Comparison of ENCODE assay signal across 9 cellular contexts in the genomic region with DNA sequence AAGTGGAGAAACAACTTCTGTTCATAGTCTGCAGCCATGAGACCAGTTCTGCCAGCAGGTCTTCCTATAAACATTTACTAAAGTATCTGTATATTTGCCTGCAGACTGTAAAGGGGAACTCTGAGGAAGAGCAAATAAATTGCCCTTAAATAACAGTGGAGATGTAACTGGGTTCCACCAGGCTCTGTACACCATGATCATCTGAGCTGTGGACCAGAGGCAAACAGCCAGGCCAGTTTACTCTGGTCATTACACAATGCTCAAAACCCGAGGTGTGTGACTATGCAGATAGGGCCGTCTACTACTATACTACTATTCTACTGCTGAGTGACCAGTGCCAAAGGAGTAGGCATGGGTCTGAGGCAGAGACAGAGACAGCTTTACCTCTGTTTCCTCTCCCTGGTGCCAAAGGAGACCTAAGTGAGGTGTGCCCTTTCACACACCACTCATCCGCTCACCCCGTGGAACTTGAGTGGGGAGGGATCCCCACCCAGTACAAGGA. TPM values are rescaled to one million over a fixed set of nuclear protein-coding genes. Genes with fewer than 3 reads are reported as not detected.
DNase-seq lines count a peak whose midpoint lies in the region; ATAC-seq lines count a peak whose summit lies in the region.
"Had no signal": no experiment of that assay in that cellular context is flagged by ENCODE, and none has a peak within 500 bp of the region (broad histone marks: within the 10 kb centered on the region; RNA-seq: fewer than 3 reads in every experiment).

No MANE protein-coding gene starts in this region.

- no peaks in the 10 kb centered on the region for H3K27me3 Mint-ChIP-seq in naive thymus-derived CD4-positive, alpha-beta T cell
- H3K27me3 Mint-ChIP-seq in immature natural killer cell (ENCODE audit: low read depth in 3 of 3): no peaks in the 10 kb centered on the region

- ATAC-seq in naive thymus-derived CD4-positive, alpha-beta T cell: no peak
- no peak for ATAC-seq in GM18517 (IDR thresholded peaks at IDR 0.05; ENCODE audit: unreplicated experiment)

- intact Hi-C loops in naive thymus-derived CD4-positive, alpha-beta T cell (cut with micrococcal nuclease): no loop called here

- H3K36me3 Mint-ChIP-seq in naive thymus-derived CD4-positive, alpha-beta T cell: peaks cover 0 to 27% (median 13%) of the 10 kb centered on the region in 5 donors
- peaks cover 13 to 23% (median 13%) of the 10 kb centered on the region in 3 donors for H3K36me3 Mint-ChIP-seq in immature natural killer cell

- peaks cover 19% of the 10 kb centered on the region for H3K79me2 ChIP-seq in ACC112 (ENCODE audit: control insufficient read depth, insufficient read depth, low read length, unreplicated experiment)

- H2AFZ ChIP-seq in ACC112 (ENCODE audit: low read length, unreplicated experiment): no peak overlapping the region

- peak overlapping the region in 4 of 10 donors; percentile 71 to 85 (median 76) for H3K4me3 Mint-ChIP-seq in naive thymus-derived CD4-positive, alpha-beta T cell
- H3K4me3 Mint-ChIP-seq in immature natural killer cell: no peak overlapping the region

- H3K4me1 Mint-ChIP-seq in naive thymus-derived CD4-positive, alpha-beta T cell: peaks cover 12 to 60% (median 14%) of the 10 kb centered on the region in 7 donors
- no peaks in the 10 kb centered on the region for H3K4me1 Mint-ChIP-seq in immature natural killer cell

- H3K4me1 ChIP-seq in ACC112 (ENCODE audit: control insufficient read depth, insufficient read depth, low read length, unreplicated experiment): peaks cover 62% of the 10 kb centered on the region
- H3K4me1 ChIP-seq in naive thymus-derived CD4-positive, alpha-beta T cell (ENCODE audit: control insufficient read depth in 2 of 2, insufficient read depth in 2 of 2, low read length in 2 of 2): peaks cover 0 to 4% of the 10 kb centered on the region in 2 donors

- H3K36me3 ChIP-seq in ACC112 (ENCODE audit: insufficient read depth, low read length) (peaks cover 20% of the 10 kb centered on the region), MG63 (peaks cover 58% of the 10 kb centered on the region)
- peaks cover 0 to 17% (median 6%) of the 10 kb centered on the region in 3 experiments for H3K36me3 ChIP-seq in naive thymus-derived CD4-positive, alpha-beta T cell (ENCODE audit: control insufficient read depth in 2 of 3, insufficient read depth in 3 of 3, low read length in 3 of 3)

- no peaks in the 10 kb centered on the region for H3K27me3 ChIP-seq in ACC112 (ENCODE audit: insufficient read depth, low read length)
- no peaks in the 10 kb centered on the region for H3K27me3 ChIP-seq in MG63
- no peaks in the 10 kb centered on the region for H3K27me3 ChIP-seq in naive thymus-derived CD4-positive, alpha-beta T cell (ENCODE audit: control insufficient read depth in 2 of 2, insufficient read depth in 2 of 2, low read length in 2 of 2)

- CTCF ChIA-PET in naive thymus-derived CD4-positive, alpha-beta T cell (lab: Charles Lee): interaction anchor here (0.6 to 1.6 kb wide), 2 partner anchors 77 to 1433 kb away, joined by 3 to 5 read pairs; no protein-coding TSS in a partner anchor

- DNase-seq in MG63 (peak; percentile 31), NOMO-1 treated with DMSO at 0.1 percent for 48 hours (lab: John Stamatoyannopoulos, UW; ENCODE audit: unreplicated experiment) (no peak), immature natural killer cell (no peak), middle frontal gyrus (ENCODE audit: extremely low spot score, low spot score) (no peak)
- DNase-seq in naive thymus-derived CD4-positive, alpha-beta T cell: no peak

- H3K9me3 ChIP-seq in MG63: no peaks in the 10 kb centered on the region
- H3K9me3 ChIP-seq in naive thymus-derived CD4-positive, alpha-beta T cell (ENCODE audit: control insufficient read depth in 2 of 3, low read length in 3 of 3): no peaks in the 10 kb centered on the region
- H3K9me3 ChIP-seq: Caco-2 had no signal

- POLR2A ChIA-PET in naive thymus-derived CD4-positive, alpha-beta T cell (lab: Charles Lee): interaction anchor here (0.6 to 1.7 kb wide), 3 partner anchors 34 to 96 kb away, joined by 3 to 6 read pairs (median 4); a partner anchor contains a TSS

- H3K4me3 ChIP-seq in ACC112 (ENCODE audit: low read depth, low read length) (no peak overlapping the region; the same call in 1 of the 2 replicates), MG63 (no peak overlapping the region)
- no peak overlapping the region for H3K4me3 ChIP-seq in naive thymus-derived CD4-positive, alpha-beta T cell (ENCODE audit: low read length)

- peak overlapping the region; percentile 91 for H3K27ac ChIP-seq in ACC112 (ENCODE audit: low read depth, low read length)
- H3K27ac ChIP-seq in cingulate gyrus (ENCODE audit: low read depth, low read length): peak overlapping the region; percentile 47
- no peak overlapping the region for H3K27ac ChIP-seq in naive thymus-derived CD4-positive, alpha-beta T cell (ENCODE audit: low read depth, low read length)

- no peaks in the 10 kb centered on the region for H3K9me3 Mint-ChIP-seq in naive thymus-derived CD4-positive, alpha-beta T cell
- H3K9me3 Mint-ChIP-seq in immature natural killer cell: no peaks in the 10 kb centered on the region

- peak overlapping the region in 5 of 9 donors; percentile 78 to 93 (median 87) for H3K27ac Mint-ChIP-seq in naive thymus-derived CD4-positive, alpha-beta T cell
- H3K27ac Mint-ChIP-seq in immature natural killer cell: peak overlapping the region in 1 of 6 donors; percentile 31

RNA-seq across cellular contexts. Expression of a gene that starts 21.2 kb away (rescaled TPM):
- total RNA-seq in MG63 (2014; rRNA removed; shearing (Covaris generic); ENCODE audit: low replicate concordance): 38.6 and 40.3 TPM in 2 replicates
- total RNA-seq in naive thymus-derived CD4-positive, alpha-beta T cell: 10 to 100 TPM; 41.0 to 52.2 (median 47.7) TPM
- 10 to 100 TPM; 33.7 to 38.1 TPM for polyA plus RNA-seq in naive thymus-derived CD4-positive, alpha-beta T cell
- 100 to 1,000 TPM in 1 of 3 donors, 10 to 100 TPM in 2; 57.2 to 104 (median 64.0) TPM for polyA plus RNA-seq in immature natural killer cell
